ENCODE assay signal across 17 cellular contexts in genomic region chr12:3725267-3726115, GRCh38. TPM values are rescaled to one million over a fixed set of nuclear protein-coding genes. Genes with fewer than 3 reads are reported as not detected.
DNase-seq lines count a peak whose midpoint lies in the region; ATAC-seq, FAIRE-seq and TF ChIP-seq lines count a peak whose summit lies in the region.
"Had no signal": no experiment of that assay in that cellular context is flagged by ENCODE, and none has a peak within 500 bp of the region (broad histone marks: within the 10 kb centered on the region; RNA-seq: fewer than 3 reads in every experiment).

No MANE protein-coding gene starts in this region.

- TF ChIP-seq POLR2A in H54 (IDR thresholded peaks at IDR 0.05; ENCODE audit: low read depth, low read length) = no peak

- no peak for FAIRE-seq in H54 (lab: Jason Lieb, UNC)

- DNase-seq in GM03348 (ENCODE audit: low spot score) (peak; percentile 34), SK-N-DZ (ENCODE audit: low spot score) (peak; percentile 12), fibroblast of the conjunctiva (ENCODE audit: low read depth) (peak; percentile 34), renal cortical epithelial cell (ENCODE audit: low read depth) (peak; percentile 34), H54 (ENCODE audit: insufficient read length, low spot score) (no peak), NCI-H2107 treated with DMSO at 0.1 percent for 48 hours (lab: John Stamatoyannopoulos, UW; ENCODE audit: unreplicated experiment) (no peak)
- DNase-seq: amniotic stem cell; CD8-positive, alpha-beta T cell; GDM1; GOT3; kidney glomerular epithelial cell; right cardiac atrium had no signal

- ATAC-seq in GM19035 (IDR thresholded peaks at IDR 0.05; ENCODE audit: unreplicated experiment) (no peak), HG03457 (IDR thresholded peaks at IDR 0.05; ENCODE audit: unreplicated experiment) (no peak)
- ATAC-seq: SK-N-SH treated with all-trans-retinoic acid at 6 μM for 48 hours, WTC11 had no signal

RNA-seq across cellular contexts. Expression of gene CRACR2A, which starts 27.4 kb away (rescaled TPM):
- polyA plus RNA-seq in SK-N-DZ (2014; cell fraction: cytosol; rRNA removed) = 2.9 and 4.1 TPM in 2 replicates
- 2.2 and 6.7 TPM in 2 replicates for polyA plus RNA-seq in SK-N-DZ (2014; cell fraction: nucleus; rRNA removed)
- 1.6 and 1.7 TPM in 2 replicates for total RNA-seq in renal cortical epithelial cell
- total RNA-seq: MCF 10A had no signal

Comparison
In these comparisons a context has a peak if more than half of its experiments do, and no peak if none do; other contexts are left out.
1. DNase-seq: peak in GM03348 (single experiment), SK-N-DZ (single experiment), fibroblast of the conjunctiva (single experiment) and renal cortical epithelial cell (single experiment); none in H54 (single experiment) and NCI-H2107 treated with DMSO at 0.1 percent for 48 hours (single experiment).